In genomic region chr2:46317092-46317486, GRCh38 we compare ENCODE assay signal across 22 cellular contexts. TPM values are rescaled to one million over a fixed set of nuclear protein-coding genes. Genes with fewer than 3 reads are reported as not detected.
DNase-seq lines count a peak whose midpoint lies in the region; ATAC-seq and TF ChIP-seq lines count a peak whose summit lies in the region.
"Had no signal": no experiment of that assay in that cellular context is flagged by ENCODE, and none has a peak within 500 bp of the region (broad histone marks: within the 10 kb centered on the region; RNA-seq: fewer than 3 reads in every experiment).

No MANE protein-coding gene starts in this region.

- H3K4me3 ChIP-seq in BLaER1 treated with 17β-estradiol and CSF1 and Interleukin-3, amounts not matched to agents 10 nM and 100 nM, result no peak overlapping the region
- H3K4me3 ChIP-seq in Panc1 (ENCODE audit: low read depth in 2 of 2, low read length in 2 of 2) (no peak overlapping the region), stomach (no peak overlapping the region)
- H3K4me3 ChIP-seq: skin epidermis had no signal

- POLR2A ChIA-PET in Panc1 (lab: Charles Lee), result no interaction called here

- in situ Hi-C loops in Panc1 (cut with HindIII; ENCODE audit: low pct_unique_long_range_greater_than_20kb, low sequenced_read_pairs) (no loop called here), KBM-7 (cut with MboI; ENCODE audit: low pct_unique_long_range_greater_than_20kb, low sequenced_read_pairs) (no loop called here)

- CTCF ChIA-PET in Panc1 (lab: Charles Lee), result no interaction called here

- ATAC-seq in Panc1 (no peak), foreskin keratinocyte (no peak), GM21737 (IDR thresholded peaks at IDR 0.05; ENCODE audit: unreplicated experiment) (no peak)
- ATAC-seq: CD8-positive, alpha-beta T cell; left cardiac atrium; PC-3 had no signal

- BruUV-seq in Panc1 (replicated peaks; lab: Mats Ljungman, UMichigan), result no TSS peak

- no peak overlapping the region for H3K9ac ChIP-seq in BLaER1 treated with 17β-estradiol and CSF1 and Interleukin-3, amounts not matched to agents 10 nM and 100 nM

- TF ChIP-seq CTCF in Panc1 (IDR thresholded peaks at IDR 0.05) (no peak), foreskin keratinocyte (conservative IDR thresholded peaks at IDR 0.05) (no peak), stomach (IDR thresholded peaks at IDR 0.05) (no peak)

- H3K4me2 ChIP-seq in BLaER1 treated with 17β-estradiol and CSF1 and Interleukin-3, amounts not matched to agents 10 nM and 100 nM, result peak overlapping the region in 6 of 11 experiments; percentile 68 to 92 (median 86); a peak in 11 of 22 replicates

- TF ChIP-seq EP300 in stomach (IDR thresholded peaks at IDR 0.05), result no peak

- WGBS in stomach, 5 donors, result 88 to 90% (median 90%) methylated on average over 3 of the region's 3 CpGs

- peaks cover 25 to 74% (median 36%) of the 10 kb centered on the region in 10 experiments for H3K4me1 ChIP-seq in BLaER1 treated with 17β-estradiol and CSF1 and Interleukin-3, amounts not matched to agents 10 nM and 100 nM
- peaks cover 75% of the 10 kb centered on the region for H3K4me1 ChIP-seq in Panc1 (ENCODE audit: control insufficient read depth, insufficient read depth, low read length)
- H3K4me1 ChIP-seq in foreskin keratinocyte, result peaks cover 32% of the 10 kb centered on the region
- H3K4me1 ChIP-seq in stomach, result peaks cover 22 to 88% (median 47%) of the 10 kb centered on the region in 4 donors

- no peaks in the 10 kb centered on the region for H3K27me3 ChIP-seq in BLaER1 treated with 17β-estradiol and CSF1 and Interleukin-3, amounts not matched to agents 10 nM and 100 nM
- H3K27me3 ChIP-seq in Panc1 (ENCODE audit: control insufficient read depth, insufficient read depth, low read length), result no peaks in the 10 kb centered on the region
- no peaks in the 10 kb centered on the region for H3K27me3 ChIP-seq in foreskin keratinocyte
- H3K27me3 ChIP-seq in stomach, result no peaks in the 10 kb centered on the region

- no peak for TF ChIP-seq POLR2A in stomach (IDR thresholded peaks at IDR 0.05)

- H3K9me3 ChIP-seq in BLaER1 treated with 17β-estradiol and CSF1 and Interleukin-3, amounts not matched to agents 10 nM and 100 nM (replicated peaks in 1 of 11), result no peaks in the 10 kb centered on the region
- no peaks in the 10 kb centered on the region for H3K9me3 ChIP-seq in Panc1 (ENCODE audit: control insufficient read depth, insufficient read depth, low read depth, low read length)
- no peaks in the 10 kb centered on the region for H3K9me3 ChIP-seq in stomach

- no peak for DNase-seq in Panc1 (ENCODE audit: low read depth, low spot score)
- no peak for DNase-seq in foreskin keratinocyte
- no peak for DNase-seq in stomach
- no peak for DNase-seq in NCI-H2171 treated with DMSO at 0.1 percent for 48 hours (lab: John Stamatoyannopoulos, UW)
- DNase-seq in KBM-7, result no peak
- DNase-seq: activated naive CD4-positive, alpha-beta T cell treated with anti-CD3 and anti-CD28 coated beads for 36 hours; activated T-cell treated with anti-CD3 and anti-CD28 coated beads, Interleukin-2, amount 50 U/mL, for 24 hours; CD8-positive, alpha-beta T cell; cerebellar nuclear complex; DMS53; effector CD4-positive, alpha-beta T cell; GF-D8; left cardiac atrium; NCI-H187 treated with DMSO at 0.1 percent for 48 hours; stimulated activated CD4-positive, alpha-beta T cell treated with anti-CD3 and anti-CD28 coated beads, Interleukin-4, amount 100 ng/mL, for 1 hour; T1000 had no signal

- peaks cover 0 to 90% (median 0%) of the 10 kb centered on the region in 11 experiments; a peak in 2 of 22 replicates for H4K20me1 ChIP-seq in BLaER1 treated with 17β-estradiol and CSF1 and Interleukin-3, amounts not matched to agents 10 nM and 100 nM

- peak overlapping the region in 4 of 11 experiments; percentile 6 to 76 (median 66); a peak in 7 of 22 replicates for H3K27ac ChIP-seq in BLaER1 treated with 17β-estradiol and CSF1 and Interleukin-3, amounts not matched to agents 10 nM and 100 nM
- peak overlapping the region; percentile 84 for H3K27ac ChIP-seq in Panc1 (ENCODE audit: low read length)
- H3K27ac ChIP-seq in foreskin keratinocyte, result peak overlapping the region; percentile 41
- peak overlapping the region in 3 of 5 donors; percentile 83 to 87 (median 85) for H3K27ac ChIP-seq in stomach
- H3K27ac ChIP-seq: HL-60 had no signal

- intact Hi-C loops in Panc1 (cut with micrococcal nuclease; ENCODE audit: unreplicated experiment), result no loop called here
- intact Hi-C loops in stomach (cut with DNase I; ENCODE audit: low total_unique reads), result no loop called here

- no peaks in the 10 kb centered on the region for H3K36me3 ChIP-seq in BLaER1 treated with 17β-estradiol and CSF1 and Interleukin-3, amounts not matched to agents 10 nM and 100 nM
- H3K36me3 ChIP-seq in Panc1 (ENCODE audit: control insufficient read depth, insufficient read depth, low read length) (no peaks in the 10 kb centered on the region; the same call in 1 of the 2 replicates), stomach (peaks cover 0 to 6% (median 0%) of the 10 kb centered on the region in 4 donors)

RNA-seq across cellular contexts. Expression of gene EPAS1, which starts 19.9 kb away (rescaled TPM):
- total RNA-seq in Panc1 (2021; ENCODE audit: unreplicated experiment), result 106 TPM
- 65.8 TPM for polyA plus RNA-seq in Panc1 (2012; ENCODE audit: insufficient read length)
- 23.3 and 47.3 TPM in 2 replicates for total RNA-seq in foreskin keratinocyte
- polyA plus RNA-seq in foreskin keratinocyte, result 13.0 and 28.2 TPM in 2 replicates
- 100 to 1,000 TPM in 4 of 5 donors, 10 to 100 TPM in 1; 69.0 to 217 (median 156) TPM for total RNA-seq in stomach
- 10 to 100 TPM; 35.1 to 82.6 (median 47.1) TPM for polyA plus RNA-seq in stomach
- polyA plus RNA-seq: IgD-negative memory B cell had no signal
